Comparison of ENCODE assay signal across 2 cellular contexts in the genomic region with DNA sequence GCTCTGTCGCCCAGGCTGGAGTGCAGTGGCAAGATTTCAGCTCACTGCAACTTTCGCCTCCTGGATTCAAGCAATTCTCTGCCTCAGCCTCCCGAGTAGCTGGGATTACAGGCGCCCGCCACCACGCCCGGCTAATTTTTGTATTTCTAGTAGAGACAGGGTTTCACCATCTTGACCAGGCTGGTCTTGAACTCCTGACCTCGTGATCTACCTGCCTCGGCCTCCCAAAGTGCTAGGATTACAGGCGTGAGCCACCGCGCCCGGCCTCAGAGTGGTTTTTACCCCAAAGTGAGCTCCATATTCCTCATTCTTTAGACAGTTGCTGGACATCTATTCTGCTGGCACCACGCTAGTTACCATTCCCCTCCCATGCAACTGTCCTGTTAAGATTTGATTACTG. TPM values are rescaled to one million over a fixed set of nuclear protein-coding genes. Genes with fewer than 3 reads are reported as not detected.
"Had no signal": no experiment of that assay in that cellular context is flagged by ENCODE, and none has a peak within 500 bp of the region (broad histone marks: within the 10 kb centered on the region; RNA-seq: fewer than 3 reads in every experiment).

No MANE protein-coding gene starts in this region.

RNA-seq across cellular contexts. Expression of gene HUNK, which starts 1.4 kb away (rescaled TPM):
- total RNA-seq: endothelial cell of umbilical vein; T-helper 2 cell treated with Interferon-gamma antibody and Interleukin-4, amounts not matched to agents 100 ng/mL and 5 ng/mL, for 36 hours had no signal
- polyA plus RNA-seq: endothelial cell of umbilical vein had no signal
